ENCODE assay signal across 8 cellular contexts in the genomic region with DNA sequence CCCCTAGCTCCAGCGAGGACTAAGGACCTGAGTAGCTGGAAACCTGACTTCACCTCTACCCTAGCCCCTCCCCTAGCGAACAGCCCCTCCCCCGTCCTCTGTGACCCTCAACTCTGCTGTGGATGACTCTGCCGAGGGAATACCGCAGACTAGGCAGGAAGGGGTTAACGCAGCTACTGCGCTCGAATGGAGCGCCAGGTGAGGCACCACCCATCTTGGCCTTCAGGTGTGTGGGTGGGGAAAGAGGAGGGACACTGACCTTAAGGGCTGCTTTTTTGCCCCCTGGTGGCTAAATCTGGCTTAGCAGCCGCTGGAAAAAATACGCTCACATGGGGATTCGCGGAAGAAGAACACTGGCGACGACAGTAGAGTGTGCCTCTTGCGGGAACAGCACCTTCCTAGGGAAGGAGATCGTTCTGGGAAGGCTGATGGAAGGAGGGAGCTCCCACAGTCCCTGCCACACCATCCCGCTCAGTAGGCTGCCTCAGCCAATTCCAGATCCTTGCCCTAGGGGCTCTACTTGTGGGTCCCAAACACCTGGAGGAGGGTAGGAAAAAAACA. TPM values are rescaled to one million over a fixed set of nuclear protein-coding genes. Genes with fewer than 3 reads are reported as not detected.
A peak's percentile ranks its signal among the peaks of the same experiment; 100 is the strongest.
DNase-seq lines count a peak whose midpoint lies in the region; ATAC-seq and TF ChIP-seq lines count a peak whose summit lies in the region.

No MANE protein-coding gene starts in this region.

- H3K36me3 Mint-ChIP-seq in chondrocyte (ENCODE audit: low read depth): no peaks in the 10 kb centered on the region

- H3K4me3 Mint-ChIP-seq in chondrocyte (ENCODE audit: unreplicated experiment): peak overlapping the region; percentile 88

- H3K9me3 Mint-ChIP-seq in chondrocyte (ENCODE audit: low read depth): no peaks in the 10 kb centered on the region

- H3K27me3 Mint-ChIP-seq in chondrocyte (ENCODE audit: low read depth): no peaks in the 10 kb centered on the region

- ATAC-seq in Right ventricle myocardium inferior: peak; percentile 21
- ATAC-seq in activated CD4-positive, CD25-positive, alpha-beta regulatory T cell treated with anti-CD3 and anti-CD28 coated beads, Interleukin-2, amount 50 U/mL, for 24 hours: peak; percentile 10 to 11
- no peak for ATAC-seq in GM21576 (IDR thresholded peaks at IDR 0.05; ENCODE audit: unreplicated experiment)

- H3K4me1 Mint-ChIP-seq in chondrocyte (ENCODE audit: low read depth): peaks cover 32% of the 10 kb centered on the region

- DNase-seq in Right ventricle myocardium inferior (ENCODE audit: missing footprints) (no peak), cardiac septum (ENCODE audit: low spot score) (no peak), NCI-H2196 (lab: John Stamatoyannopoulos, UW; ENCODE audit: unreplicated experiment) (peak; percentile 94), chondrocyte (ENCODE audit: low spot score) (no peak)
- DNase-seq in stimulated activated CD4-positive, alpha-beta T cell treated with anti-CD3 and anti-CD28 coated beads, Interleukin-1b, Interleukin-23, amount 100 ng/mL, for 24 hours (ENCODE audit: low read depth in 4 of 4, low spot score in 1 of 4): peak in 3 of 4 experiments; percentile 71 to 84 (median 79)

- intact Hi-C loops in Right ventricle myocardium inferior (cut with DNase I): loop anchor here (5.0 kb wide), 1 partner anchor 33 kb away; no protein-coding TSS in a partner anchor
- intact Hi-C loops in cardiac septum (cut with DNase I): loop anchor here (2.0 kb wide), 1 partner anchor 27 kb away; a partner anchor contains a TSS

- H3K27ac Mint-ChIP-seq in chondrocyte (ENCODE audit: unreplicated experiment): peak overlapping the region; percentile 83

- H3K27ac ChIP-seq in layer of hippocampus (ENCODE audit: low read depth, low read length): peak overlapping the region; percentile 99

- TF ChIP-seq CTCF in chondrocyte (IDR thresholded peaks at IDR 0.05): peak; percentile 96

- no peaks in the 10 kb centered on the region for H3K27me3 ChIP-seq in layer of hippocampus (ENCODE audit: control insufficient read depth, insufficient read depth, low read length)

RNA-seq across cellular contexts. Expression of a gene that starts 4.5 kb away (rescaled TPM):
- total RNA-seq in Right ventricle myocardium inferior (44.5 TPM), cardiac septum (41.4 TPM), chondrocyte (131 to 145 TPM (median 138 TPM) in 3 replicates)

RNA-seq across cellular contexts. Expression of a gene that starts 25.9 kb away (rescaled TPM):
- not detected for total RNA-seq in Right ventricle myocardium inferior
- not detected for total RNA-seq in cardiac septum
- 0.22 to 0.63 TPM (median 0.38 TPM) in 3 replicates for total RNA-seq in chondrocyte

RNA-seq across cellular contexts. Expression of a gene that starts 41.3 kb away (rescaled TPM):
- not detected for total RNA-seq in Right ventricle myocardium inferior
- not detected for total RNA-seq in cardiac septum
- total RNA-seq in chondrocyte: not detected in 3 replicates

RNA-seq across cellular contexts. Expression of a gene that starts 46.5 kb away (rescaled TPM):
- not detected for total RNA-seq in Right ventricle myocardium inferior
- not detected for total RNA-seq in cardiac septum
- 0.07 to 0.27 TPM in 2 of 3 replicates, not detected in the other for total RNA-seq in chondrocyte

Comparison
In these comparisons a context has a peak if more than half of its experiments do, and no peak if none do; other contexts are left out.
1. DNase-seq: peak in NCI-H2196 (single experiment) and stimulated activated CD4-positive, alpha-beta T cell treated with anti-CD3 and anti-CD28 coated beads, Interleukin-1b, Interleukin-23, amount 100 ng/mL, for 24 hours (3 of 4); none in Right ventricle myocardium inferior (single experiment), cardiac septum (single experiment) and chondrocyte (single experiment).